10 cellular contexts compared by ENCODE assay signal in genomic region chr2:26184086-26184485, GRCh38. TPM values are rescaled to one million over a fixed set of nuclear protein-coding genes. Genes with fewer than 3 reads are reported as not detected.
DNase-seq lines count a peak whose midpoint lies in the region; ATAC-seq and TF ChIP-seq lines count a peak whose summit lies in the region.
"Had no signal": no experiment of that assay in that cellular context is flagged by ENCODE, and none has a peak within 500 bp of the region (broad histone marks: within the 10 kb centered on the region; RNA-seq: fewer than 3 reads in every experiment).

No MANE protein-coding gene starts in this region.

- CTCF ChIA-PET in activated naive CD4-positive, alpha-beta T cell treated with anti-CD3 and anti-CD28 coated beads, Interleukin-2, amount 10 ng/mL, durations not matched to agents 7 days and 5 days (lab: Charles Lee): interaction anchor here (1.0 to 1.7 kb wide), 9 partner anchors 8 to 331 kb away, joined by 3 to 6 read pairs (median 4); partner anchors contain the start of gene KIF3C

- TF ChIP-seq CTCF in mesothelial cell of epicardium (IDR thresholded peaks at IDR 0.05; ENCODE audit: unreplicated experiment) (no peak), tibial nerve (IDR thresholded peaks at IDR 0.05) (no peak), adrenal gland (IDR thresholded peaks at IDR 0.05) (no peak)

- H3K9me3 ChIP-seq in tibial nerve (no peaks in the 10 kb centered on the region), adrenal gland (replicated peaks in 1 of 3) (no peaks in the 10 kb centered on the region)
- H3K9me3 ChIP-seq: body of pancreas had no signal

- H3K36me3 ChIP-seq in tibial nerve (peaks cover 0 to 21% (median 0%) of the 10 kb centered on the region in 3 donors), adrenal gland (replicated peaks in 1 of 2) (no peaks in the 10 kb centered on the region)

- H3K27ac ChIP-seq in tibial nerve (peak overlapping the region in 1 of 4 donors; percentile 87), adrenal gland (peak overlapping the region in 1 of 5 donors; percentile 76)
- H3K27ac ChIP-seq: body of pancreas had no signal

- H3K4me1 Mint-ChIP-seq in activated naive CD4-positive, alpha-beta T cell treated with anti-CD3 and anti-CD28 coated beads, Interleukin-2, amount 10 ng/mL, durations not matched to agents 7 days and 5 days: peaks cover 22% of the 10 kb centered on the region
- H3K4me1 Mint-ChIP-seq in central memory CD8-positive, alpha-beta T cell: peaks cover 30% of the 10 kb centered on the region
- peaks cover 18% of the 10 kb centered on the region for H3K4me1 Mint-ChIP-seq in mesothelial cell of epicardium

- H3K4me3 Mint-ChIP-seq in activated naive CD4-positive, alpha-beta T cell treated with anti-CD3 and anti-CD28 coated beads, Interleukin-2, amount 10 ng/mL, durations not matched to agents 7 days and 5 days: peak overlapping the region; percentile 55
- peak overlapping the region; percentile 67 for H3K4me3 Mint-ChIP-seq in central memory CD8-positive, alpha-beta T cell
- H3K4me3 Mint-ChIP-seq in mesothelial cell of epicardium: peak overlapping the region; percentile 51

- H3K4me3 ChIP-seq in tibial nerve: peak overlapping the region; percentile 46 to 80 (median 56)
- H3K4me3 ChIP-seq in adrenal gland: peak overlapping the region in 2 of 4 donors; percentile 68 to 82
- H3K4me3 ChIP-seq: body of pancreas had no signal

- peaks cover 1% of the 10 kb centered on the region for H3K36me3 Mint-ChIP-seq in activated naive CD4-positive, alpha-beta T cell treated with anti-CD3 and anti-CD28 coated beads, Interleukin-2, amount 10 ng/mL, durations not matched to agents 7 days and 5 days
- H3K36me3 Mint-ChIP-seq in central memory CD8-positive, alpha-beta T cell (ENCODE audit: insufficient read depth): peaks cover 11% of the 10 kb centered on the region
- H3K36me3 Mint-ChIP-seq in mesothelial cell of epicardium: peaks cover 17% of the 10 kb centered on the region

- 70 to 88% methylated on average over 8 to 31 of the region's 35 CpGs for WGBS in tibial nerve, 2 donors
- 68 to 96% (median 83%) methylated on average over 7 to 35 of the region's 35 CpGs for WGBS in adrenal gland, 4 donors

- no peak for DNase-seq in activated naive CD4-positive, alpha-beta T cell treated with anti-CD3 and anti-CD28 coated beads, Interleukin-2, amount 10 ng/mL, durations not matched to agents 7 days and 5 days
- no peak for DNase-seq in activated naive CD4-positive, alpha-beta T cell treated with anti-CD3 and anti-CD28 coated beads, Interleukin-2, amount 50 U/mL, for 16 hours
- DNase-seq in central memory CD8-positive, alpha-beta T cell (ENCODE audit: low spot score in 2 of 2): no peak
- no peak for DNase-seq in mesothelial cell of epicardium (ENCODE audit: low spot score in 2 of 2, unreplicated experiment in 2 of 2)
- no peak for DNase-seq in tibial nerve (ENCODE audit: low spot score in 2 of 2)
- DNase-seq in T1000 (lab: John Stamatoyannopoulos, UW): no peak
- no peak for DNase-seq in adrenal gland
- DNase-seq: NCI-H1694 had no signal

- H3K27me3 ChIP-seq in tibial nerve: peaks cover 0 to 11% of the 10 kb centered on the region in 2 donors
- H3K27me3 ChIP-seq in adrenal gland: no peaks in the 10 kb centered on the region
- H3K27me3 ChIP-seq: body of pancreas had no signal

- H3K9me3 Mint-ChIP-seq in activated naive CD4-positive, alpha-beta T cell treated with anti-CD3 and anti-CD28 coated beads, Interleukin-2, amount 10 ng/mL, durations not matched to agents 7 days and 5 days: no peaks in the 10 kb centered on the region
- no peaks in the 10 kb centered on the region for H3K9me3 Mint-ChIP-seq in central memory CD8-positive, alpha-beta T cell
- no peaks in the 10 kb centered on the region for H3K9me3 Mint-ChIP-seq in mesothelial cell of epicardium

- TF ChIP-seq POLR2A in tibial nerve (IDR thresholded peaks at IDR 0.05): no peak
- TF ChIP-seq POLR2A in adrenal gland (IDR thresholded peaks at IDR 0.05): no peak

- intact Hi-C loops in adrenal gland (cut with DNase I): no loop called here

- peaks cover 56% of the 10 kb centered on the region for H3K27me3 Mint-ChIP-seq in activated naive CD4-positive, alpha-beta T cell treated with anti-CD3 and anti-CD28 coated beads, Interleukin-2, amount 10 ng/mL, durations not matched to agents 7 days and 5 days
- peaks cover 25% of the 10 kb centered on the region for H3K27me3 Mint-ChIP-seq in central memory CD8-positive, alpha-beta T cell
- peaks cover 16% of the 10 kb centered on the region for H3K27me3 Mint-ChIP-seq in mesothelial cell of epicardium (ENCODE audit: low read depth)

- no peak overlapping the region for H3K27ac Mint-ChIP-seq in activated naive CD4-positive, alpha-beta T cell treated with anti-CD3 and anti-CD28 coated beads, Interleukin-2, amount 10 ng/mL, durations not matched to agents 7 days and 5 days
- no peak overlapping the region for H3K27ac Mint-ChIP-seq in central memory CD8-positive, alpha-beta T cell (ENCODE audit: low read depth)
- no peak overlapping the region for H3K27ac Mint-ChIP-seq in mesothelial cell of epicardium

- ATAC-seq in central memory CD8-positive, alpha-beta T cell (replicated peaks; ENCODE audit: extremely low read depth, poor library complexity, severe bottlenecking): no peak
- ATAC-seq in GM18909 (IDR thresholded peaks at IDR 0.05; ENCODE audit: poor library complexity, unreplicated experiment): no peak

- TF ChIP-seq EP300 in tibial nerve (IDR thresholded peaks at IDR 0.05): no peak

- H3K4me1 ChIP-seq in tibial nerve: peaks cover 0 to 27% (median 8%) of the 10 kb centered on the region in 4 donors
- H3K4me1 ChIP-seq in adrenal gland (replicated peaks in 1 of 2): peaks cover 0 to 5% of the 10 kb centered on the region in 2 donors

RNA-seq across cellular contexts. Expression of gene GAREM2, which starts 11.2 kb away (rescaled TPM):
- total RNA-seq in mesothelial cell of epicardium (25.0 to 27.5 TPM (median 26.4 TPM) in 3 replicates), tibial nerve (1 to 10 TPM; 1.5 to 4.7 (median 3.2) TPM), adrenal gland (1 to 10 TPM in 7 of 8 donors, not detected in 1; 1.1 to 2.5 (median 1.7) TPM)
- polyA plus RNA-seq in adrenal gland: 1 to 10 TPM in 1 of 3 donors, under 1 TPM in 2; 0.57 to 1.0 (median 0.77) TPM
